Comparison of ENCODE assay signal across 9 cellular contexts in genomic region chr5:171337207-171337562, GRCh38. TPM values are rescaled to one million over a fixed set of nuclear protein-coding genes. Genes with fewer than 3 reads are reported as not detected.
DNase-seq lines count a peak whose midpoint lies in the region; ATAC-seq, FAIRE-seq and TF ChIP-seq lines count a peak whose summit lies in the region.
"Had no signal": no experiment of that assay in that cellular context is flagged by ENCODE, and none has a peak within 500 bp of the region (broad histone marks: within the 10 kb centered on the region; RNA-seq: fewer than 3 reads in every experiment).

No MANE protein-coding gene starts in this region.

- H3K4me1 Mint-ChIP-seq in astrocyte (ENCODE audit: low read depth, unreplicated experiment) = no peaks in the 10 kb centered on the region

- ATAC-seq in heart right ventricle = no peak
- ATAC-seq in thoracic aorta (ENCODE audit: insufficient number of reproducible peaks, low FRiP score, low read depth) = no peak

- H3K4me3 ChIP-seq in heart right ventricle = peak overlapping the region in 9 of 10 donors; percentile 15 to 52 (median 43)
- H3K4me3 ChIP-seq in astrocyte (ENCODE audit: insufficient read depth, low read depth, low read length) = peak overlapping the region; percentile 65
- peak overlapping the region; percentile 42 to 70 (median 68) for H3K4me3 ChIP-seq in keratinocyte (ENCODE audit: control insufficient read depth in 2 of 3, extremely low read depth in 1 of 3, insufficient read depth in 2 of 3, low read depth in 1 of 3, low read length in 3 of 3)
- H3K4me3 ChIP-seq in thoracic aorta = peak overlapping the region; percentile 62
- H3K4me3 ChIP-seq: mucosa of descending colon had no signal

- WGBS in heart right ventricle, 2 donors = 24 to 31% methylated on average over 11 of the region's 11 CpGs

- DNase-seq in heart right ventricle (no peak), cardiac septum (ENCODE audit: low spot score) (no peak), astrocyte (ENCODE audit: low read depth) (no peak), keratinocyte (ENCODE audit: low read depth, low spot score) (no peak), thoracic aorta (ENCODE audit: low spot score) (no peak), islet precursor cell (no peak), cortex of kidney (lab: John Stamatoyannopoulos, UW) (no peak), NCI-H526 (lab: John Stamatoyannopoulos, UW) (no peak)

- peak overlapping the region; percentile 33 for H3K9ac ChIP-seq in astrocyte (ENCODE audit: low read length)
- H3K9ac ChIP-seq in keratinocyte (ENCODE audit: control insufficient read depth, extremely low read depth, insufficient read depth, low read length) = no peak overlapping the region

- H3K27me3 ChIP-seq in heart right ventricle (peaks cover 0 to 94% (median 65%) of the 10 kb centered on the region in 7 donors), astrocyte (ENCODE audit: insufficient read depth, low read length) (peaks cover 26% of the 10 kb centered on the region), keratinocyte (ENCODE audit: control insufficient read depth, extremely low read depth, insufficient read depth, low read length) (peaks cover 14% of the 10 kb centered on the region), thoracic aorta (replicated peaks; ENCODE audit: insufficient read depth) (no peaks in the 10 kb centered on the region)

- no peak overlapping the region for H3K4me3 Mint-ChIP-seq in astrocyte (ENCODE audit: unreplicated experiment)

- peak in 1 of 9 donors; percentile 3 for TF ChIP-seq CTCF in heart right ventricle (IDR thresholded peaks at IDR 0.05)
- TF ChIP-seq CTCF in astrocyte (IDR thresholded peaks at IDR 0.05; ENCODE audit: insufficient read depth, low read depth, low read length) = no peak
- TF ChIP-seq CTCF in keratinocyte (optimal IDR thresholded peaks at IDR 0.05 in 1 of 3, IDR thresholded peaks at IDR 0.05 in 1 of 3, conservative IDR thresholded peaks at IDR 0.05 in 1 of 3; ENCODE audit: extremely low read depth in 1 of 3, insufficient read depth in 2 of 3, low read length in 3 of 3) = no peak
- no peak for TF ChIP-seq CTCF in thoracic aorta (IDR thresholded peaks at IDR 0.05)

- no peak overlapping the region for H3K27ac Mint-ChIP-seq in astrocyte (ENCODE audit: unreplicated experiment)

- H3K36me3 ChIP-seq in heart right ventricle (no peaks in the 10 kb centered on the region), astrocyte (ENCODE audit: insufficient read depth, low read length) (no peaks in the 10 kb centered on the region), keratinocyte (ENCODE audit: control insufficient read depth in 2 of 2, extremely low read depth in 1 of 2, insufficient read depth in 2 of 2, low read length in 2 of 2) (no peaks in the 10 kb centered on the region), thoracic aorta (no peaks in the 10 kb centered on the region)

- H4K20me1 ChIP-seq in astrocyte (ENCODE audit: insufficient read depth, low read length) (no peaks in the 10 kb centered on the region), keratinocyte (ENCODE audit: control insufficient read depth, extremely low read depth, insufficient read depth, low read length) (no peaks in the 10 kb centered on the region)

- H3K9me3 Mint-ChIP-seq in astrocyte (ENCODE audit: unreplicated experiment) = no peaks in the 10 kb centered on the region

- H2AFZ ChIP-seq in astrocyte (ENCODE audit: low read depth, low read length) (peak overlapping the region; percentile 74), keratinocyte (ENCODE audit: control insufficient read depth, low read length) (peak overlapping the region; percentile 92)

- H3K9me3 ChIP-seq in heart right ventricle (no peaks in the 10 kb centered on the region), astrocyte (ENCODE audit: insufficient read depth, low read depth, low read length) (no peaks in the 10 kb centered on the region), keratinocyte (ENCODE audit: control insufficient read depth, low read depth, low read length) (no peaks in the 10 kb centered on the region), thoracic aorta (no peaks in the 10 kb centered on the region)
- H3K9me3 ChIP-seq: mucosa of descending colon had no signal

- H3K36me3 Mint-ChIP-seq in astrocyte (ENCODE audit: low read depth, unreplicated experiment) = no peaks in the 10 kb centered on the region

- intact Hi-C loops in heart right ventricle (cut with DNase I) = loop anchor here in 9 of 10 donors (1.0 to 10.0 kb wide), 15 partner anchors 125 to 902 kb away; no protein-coding TSS in a partner anchor
- intact Hi-C loops in cardiac septum (cut with DNase I) = loop anchor here (5.0 kb wide), 2 partner anchors 130 to 700 kb away; no protein-coding TSS in a partner anchor

- H3K27me3 Mint-ChIP-seq in astrocyte (ENCODE audit: low read depth, unreplicated experiment) = peaks cover 48% of the 10 kb centered on the region

- H3K4me1 ChIP-seq in heart right ventricle (peaks cover 0 to 11% (median 8%) of the 10 kb centered on the region in 9 donors), astrocyte (ENCODE audit: insufficient read depth, low read length) (peaks cover 3% of the 10 kb centered on the region), keratinocyte (ENCODE audit: control insufficient read depth, extremely low read depth, insufficient read depth, low read length) (no peaks in the 10 kb centered on the region), thoracic aorta (ENCODE audit: control insufficient read depth in 1 of 2, low read depth in 2 of 2) (no peaks in the 10 kb centered on the region)

- dilution Hi-C loops in keratinocyte (cut with MboI; ENCODE audit: extremely low pct_ligation_motif_present, low sequenced_read_pairs) = no loop called here

- H3K79me2 ChIP-seq in astrocyte (ENCODE audit: insufficient read depth, low read length) (no peaks in the 10 kb centered on the region), keratinocyte (ENCODE audit: control insufficient read depth, insufficient read depth, low read length) (no peaks in the 10 kb centered on the region)

- no peak overlapping the region for H3K27ac ChIP-seq in heart right ventricle
- no peak overlapping the region for H3K27ac ChIP-seq in astrocyte (ENCODE audit: low read depth, low read length)
- no peak overlapping the region for H3K27ac ChIP-seq in keratinocyte (ENCODE audit: control insufficient read depth, insufficient read depth, low read length)
- H3K27ac ChIP-seq in thoracic aorta = no peak overlapping the region

- FAIRE-seq in astrocyte (lab: Jason Lieb, UNC) (no peak), keratinocyte (lab: Jason Lieb, UNC) (no peak)

- H3K4me2 ChIP-seq in astrocyte (ENCODE audit: low read length) (peak overlapping the region; percentile 91), keratinocyte (ENCODE audit: control insufficient read depth, extremely low read depth, insufficient read depth, low read depth, low read length) (peak overlapping the region; percentile 90)

- H3K9me1 ChIP-seq in keratinocyte (ENCODE audit: control insufficient read depth, extremely low read depth, insufficient read depth, low read length) = no peaks in the 10 kb centered on the region

RNA-seq across cellular contexts. Expression of gene TLX3, which starts 28.1 kb away (rescaled TPM):
- not detected for total RNA-seq in heart right ventricle
- not detected for polyA plus RNA-seq in heart right ventricle
- total RNA-seq in cardiac septum = not detected
- not detected in 2 replicates for total RNA-seq in astrocyte
- not detected in 3 replicates for polyA plus RNA-seq in keratinocyte
- not detected for polyA plus RNA-seq in keratinocyte (2011; ENCODE audit: low read depth)
- not detected in 2 replicates for polyA plus RNA-seq in keratinocyte (2011; cell fraction: cytosol; rRNA removed)
- polyA plus RNA-seq in keratinocyte (2011; cell fraction: nucleus; rRNA removed) = not detected in 2 replicates
- polyA plus RNA-seq in keratinocyte (2012; ENCODE audit: low replicate concordance) = not detected in 2 replicates
- not detected in 3 replicates for polyA minus RNA-seq in keratinocyte
- not detected for polyA minus RNA-seq in keratinocyte (2011; cell fraction: cytosol; rRNA and poly(A)+ RNA removed)
- not detected in 2 replicates for polyA minus RNA-seq in keratinocyte (2011; cell fraction: nucleus; rRNA and poly(A)+ RNA removed)
- total RNA-seq in thoracic aorta = not detected
- total RNA-seq: mucosa of descending colon had no signal

RNA-seq across cellular contexts. Expression of gene NPM1, which starts 50.5 kb away (rescaled TPM):
- 100 to 1,000 TPM; 364 to 529 (median 465) TPM for total RNA-seq in heart right ventricle
- polyA plus RNA-seq in heart right ventricle = 1,000 to 10,000 TPM in 1 of 2 donors, 100 to 1,000 TPM in 1; 248 to 1,064 TPM
- 412 TPM for total RNA-seq in cardiac septum
- total RNA-seq in astrocyte = 1,191 and 1,219 TPM in 2 replicates
- 1,409 to 8,516 TPM (median 2,398 TPM) in 3 replicates for polyA plus RNA-seq in keratinocyte
- polyA plus RNA-seq in keratinocyte (2011; ENCODE audit: low read depth) = 1,849 TPM
- 4,290 and 5,353 TPM in 2 replicates for polyA plus RNA-seq in keratinocyte (2011; cell fraction: cytosol; rRNA removed)
- polyA plus RNA-seq in keratinocyte (2011; cell fraction: nucleus; rRNA removed) = 4,148 and 4,468 TPM in 2 replicates
- polyA plus RNA-seq in keratinocyte (2012; ENCODE audit: low replicate concordance) = 2,131 and 4,378 TPM in 2 replicates
- 569 to 1,646 TPM (median 1,515 TPM) in 3 replicates for polyA minus RNA-seq in keratinocyte
- polyA minus RNA-seq in keratinocyte (2011; cell fraction: cytosol; rRNA and poly(A)+ RNA removed) = 3,273 TPM
- polyA minus RNA-seq in keratinocyte (2011; cell fraction: nucleus; rRNA and poly(A)+ RNA removed) = 330 and 434 TPM in 2 replicates
- 1,000 to 10,000 TPM in 1 of 2 donors, 100 to 1,000 TPM in 1; 453 to 1,895 TPM for total RNA-seq in thoracic aorta
